Comparison of ENCODE assay signal across 7 cellular contexts in genomic region chrX:102548231-102548630, GRCh38. TPM values are rescaled to one million over a fixed set of nuclear protein-coding genes. Genes with fewer than 3 reads are reported as not detected.
"Had no signal": no experiment of that assay in that cellular context is flagged by ENCODE, and none has a peak within 500 bp of the region (broad histone marks: within the 10 kb centered on the region; RNA-seq: fewer than 3 reads in every experiment).

No MANE protein-coding gene starts in this region.

- H3K4me3 Mint-ChIP-seq: H9, IgD-negative memory B cell had no signal

- H3K36me3 Mint-ChIP-seq: IgD-negative memory B cell had no signal

- ATAC-seq: HepG2 had no signal

- DNase-seq: GM23248, GOT3, H9, HCEC 1CT, KBM-7 had no signal

- H3K27ac Mint-ChIP-seq: H9, IgD-negative memory B cell had no signal

RNA-seq across cellular contexts. Expression of gene TMSB15A, which starts 31.7 kb away (rescaled TPM):
- total RNA-seq: HepG2 had no signal
